Comparison of ENCODE assay signal across 1 cellular context in genomic region chr14:32078794-32079663, GRCh38.
TF ChIP-seq lines count a peak whose summit lies in the region.

No MANE protein-coding gene starts in this region.

TF ChIP-seq in HepG2, 621 proteins besides CTCF, POLR2A, EP300 and RAD21 (continued from another document and continues in another):
- TF ChIP-seq GATAD2A (CRISPR knock-in tag; IDR thresholded peaks at IDR 0.05), result peak; percentile 83
- no peak for TF ChIP-seq ZNF224 (CRISPR knock-in tag; IDR thresholded peaks at IDR 0.05)
- TF ChIP-seq CCAR2 (optimal IDR thresholded peaks at IDR 0.05; ENCODE audit: low read depth, low read length), result no peak
- TF ChIP-seq ZNF605 (CRISPR knock-in tag; IDR thresholded peaks at IDR 0.05), result no peak
- no peak for TF ChIP-seq ZBTB26 (CRISPR knock-in tag; IDR thresholded peaks at IDR 0.05; ENCODE audit: borderline replicate concordance)
- TF ChIP-seq, protein P1, sequence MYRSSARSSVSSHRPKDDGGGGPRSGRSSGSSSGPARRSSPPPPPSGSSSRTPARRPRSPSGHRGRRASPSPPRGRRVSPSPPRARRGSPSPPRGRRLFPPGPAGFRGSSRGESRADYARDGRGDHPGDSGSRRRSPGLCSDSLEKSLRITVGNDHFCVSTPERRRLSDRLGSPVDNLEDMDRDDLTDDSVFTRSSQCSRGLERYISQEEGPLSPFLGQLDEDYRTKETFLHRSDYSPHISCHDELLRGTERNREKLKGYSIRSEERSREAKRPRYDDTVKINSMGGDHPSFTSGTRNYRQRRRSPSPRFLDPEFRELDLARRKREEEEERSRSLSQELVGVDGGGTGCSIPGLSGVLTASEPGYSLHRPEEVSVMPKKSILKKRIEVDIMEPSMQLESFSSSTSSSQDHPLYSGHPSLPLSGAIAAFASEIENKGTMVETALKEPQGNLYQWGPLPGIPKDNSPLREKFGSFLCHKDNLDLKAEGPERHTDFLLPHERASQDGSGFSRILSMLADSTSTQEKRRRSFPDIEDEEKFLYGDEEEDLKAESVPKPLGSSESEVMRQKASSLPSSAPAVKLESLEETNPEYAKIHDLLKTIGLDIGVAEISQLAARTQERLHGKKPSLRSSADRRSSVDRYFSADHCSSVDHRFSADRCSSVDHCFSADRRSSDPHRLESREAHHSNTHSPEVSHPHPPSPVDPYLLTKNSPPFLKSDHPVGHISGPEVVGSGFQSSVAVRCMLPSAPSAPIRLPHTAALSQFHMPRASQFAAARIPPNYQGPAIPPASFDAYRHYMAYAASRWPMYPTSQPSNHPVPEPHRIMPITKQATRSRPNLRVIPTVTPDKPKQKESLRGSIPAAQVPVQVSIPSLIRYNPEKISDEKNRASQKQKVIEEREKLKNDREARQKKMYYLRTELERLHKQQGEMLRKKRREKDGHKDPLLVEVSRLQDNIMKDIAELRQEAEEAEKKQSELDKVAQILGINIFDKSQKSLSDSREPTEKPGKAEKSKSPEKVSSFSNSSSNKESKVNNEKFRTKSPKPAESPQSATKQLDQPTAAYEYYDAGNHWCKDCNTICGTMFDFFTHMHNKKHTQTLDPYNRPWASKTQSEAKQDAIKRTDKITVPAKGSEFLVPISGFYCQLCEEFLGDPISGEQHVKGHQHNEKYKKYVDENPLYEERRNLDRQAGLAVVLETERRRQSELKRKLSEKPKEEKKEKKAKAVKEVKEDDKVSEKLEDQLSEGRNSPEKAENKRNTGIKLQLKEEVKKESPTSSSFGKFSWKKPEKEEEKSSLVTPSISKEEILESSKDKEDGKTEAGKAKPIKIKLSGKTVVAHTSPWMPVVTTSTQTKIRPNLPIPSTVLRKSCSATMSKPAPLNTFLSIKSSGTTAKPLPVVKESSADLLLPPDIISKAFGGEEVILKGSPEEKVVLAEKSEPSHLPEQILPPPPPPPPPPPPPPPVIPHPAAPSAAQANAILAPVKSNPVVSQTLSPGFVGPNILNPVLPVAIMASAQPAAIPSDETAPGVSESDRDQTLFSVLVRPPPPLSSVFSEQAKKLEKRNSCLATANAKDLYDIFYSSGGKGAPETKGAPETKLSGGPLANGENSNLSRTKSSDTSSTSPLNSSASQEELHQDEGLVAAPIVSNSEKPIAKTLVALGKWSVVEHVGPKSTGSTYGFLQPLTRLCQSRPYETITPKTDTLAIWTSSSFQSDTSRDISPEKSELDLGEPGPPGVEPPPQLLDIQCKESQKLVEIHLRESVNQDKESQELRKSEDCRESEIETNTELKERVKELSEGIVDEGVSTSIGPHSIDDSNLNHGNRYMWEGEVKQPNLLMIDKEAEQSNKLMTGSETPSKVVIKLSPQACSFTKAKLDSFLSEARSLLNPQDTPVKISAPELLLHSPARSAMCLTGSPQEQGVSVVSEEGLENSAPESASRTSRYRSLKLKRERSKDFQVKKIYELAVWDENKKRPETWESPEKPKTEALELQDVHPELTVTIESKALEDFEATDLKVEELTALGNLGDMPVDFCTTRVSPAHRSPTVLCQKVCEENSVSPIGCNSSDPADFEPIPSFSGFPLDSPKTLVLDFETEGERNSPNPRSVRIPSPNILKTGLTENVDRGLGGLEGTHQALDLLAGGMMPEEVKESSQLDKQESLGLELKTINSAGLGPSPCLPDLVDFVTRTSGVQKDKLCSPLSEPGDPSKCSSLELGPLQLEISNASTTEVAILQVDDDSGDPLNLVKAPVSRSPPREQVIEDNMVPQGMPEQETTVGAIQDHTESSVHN (CRISPR knock-in tag; IDR thresholded peaks at IDR 0.05), result no peak
- TF ChIP-seq ZNF672 (CRISPR knock-in tag; IDR thresholded peaks at IDR 0.05), result no peak
- TF ChIP-seq FOXA3 (CRISPR knock-in tag; IDR thresholded peaks at IDR 0.05), result 0 out of 2 replicates have a peak, but pooled peaks have one; percentile 20
- TF ChIP-seq, protein P2, sequence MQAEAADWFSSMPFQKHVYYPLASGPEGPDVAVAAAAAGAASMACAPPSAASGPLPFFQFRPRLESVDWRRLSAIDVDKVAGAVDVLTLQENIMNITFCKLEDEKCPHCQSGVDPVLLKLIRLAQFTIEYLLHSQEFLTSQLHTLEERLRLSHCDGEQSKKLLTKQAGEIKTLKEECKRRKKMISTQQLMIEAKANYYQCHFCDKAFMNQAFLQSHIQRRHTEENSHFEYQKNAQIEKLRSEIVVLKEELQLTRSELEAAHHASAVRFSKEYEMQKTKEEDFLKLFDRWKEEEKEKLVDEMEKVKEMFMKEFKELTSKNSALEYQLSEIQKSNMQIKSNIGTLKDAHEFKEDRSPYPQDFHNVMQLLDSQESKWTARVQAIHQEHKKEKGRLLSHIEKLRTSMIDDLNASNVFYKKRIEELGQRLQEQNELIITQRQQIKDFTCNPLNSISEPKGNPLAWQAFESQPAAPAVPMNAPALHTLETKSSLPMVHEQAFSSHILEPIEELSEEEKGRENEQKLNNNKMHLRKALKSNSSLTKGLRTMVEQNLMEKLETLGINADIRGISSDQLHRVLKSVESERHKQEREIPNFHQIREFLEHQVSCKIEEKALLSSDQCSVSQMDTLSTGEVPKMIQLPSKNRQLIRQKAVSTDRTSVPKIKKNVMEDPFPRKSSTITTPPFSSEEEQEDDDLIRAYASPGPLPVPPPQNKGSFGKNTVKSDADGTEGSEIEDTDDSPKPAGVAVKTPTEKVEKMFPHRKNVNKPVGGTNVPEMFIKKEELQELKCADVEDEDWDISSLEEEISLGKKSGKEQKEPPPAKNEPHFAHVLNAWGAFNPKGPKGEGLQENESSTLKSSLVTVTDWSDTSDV (CRISPR knock-in tag; IDR thresholded peaks at IDR 0.05), result no peak
- 0 out of 2 replicates have a peak, but pooled peaks have one; percentile 25 for TF ChIP-seq AKNA (CRISPR knock-in tag; IDR thresholded peaks at IDR 0.05; ENCODE audit: borderline replicate concordance)
- no peak for TF ChIP-seq ZNF549 (CRISPR knock-in tag; IDR thresholded peaks at IDR 0.05)
- TF ChIP-seq U2AF2 (IDR thresholded peaks at IDR 0.05; ENCODE audit: low read depth, low read length), result no peak
- TF ChIP-seq TAF15 (IDR thresholded peaks at IDR 0.05; ENCODE audit: low read depth, low read length, poor library complexity, severe bottlenecking), result no peak
- TF ChIP-seq, protein P3, sequence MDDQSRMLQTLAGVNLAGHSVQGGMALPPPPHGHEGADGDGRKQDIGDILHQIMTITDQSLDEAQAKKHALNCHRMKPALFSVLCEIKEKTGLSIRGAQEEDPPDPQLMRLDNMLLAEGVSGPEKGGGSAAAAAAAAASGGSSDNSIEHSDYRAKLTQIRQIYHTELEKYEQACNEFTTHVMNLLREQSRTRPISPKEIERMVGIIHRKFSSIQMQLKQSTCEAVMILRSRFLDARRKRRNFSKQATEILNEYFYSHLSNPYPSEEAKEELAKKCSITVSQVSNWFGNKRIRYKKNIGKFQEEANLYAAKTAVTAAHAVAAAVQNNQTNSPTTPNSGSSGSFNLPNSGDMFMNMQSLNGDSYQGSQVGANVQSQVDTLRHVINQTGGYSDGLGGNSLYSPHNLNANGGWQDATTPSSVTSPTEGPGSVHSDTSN (CRISPR knock-in tag; IDR thresholded peaks at IDR 0.05; ENCODE audit: borderline replicate concordance), result 0 out of 2 replicates have a peak, but pooled peaks have one; percentile 37
- TF ChIP-seq NCOA5 (CRISPR knock-in tag; IDR thresholded peaks at IDR 0.05), result no peak
- TF ChIP-seq XBP1 (CRISPR knock-in tag; IDR thresholded peaks at IDR 0.05), result no peak
- no peak for TF ChIP-seq ZNF556 (CRISPR knock-in tag; IDR thresholded peaks at IDR 0.05; ENCODE audit: borderline replicate concordance)
- TF ChIP-seq SNAPC2 (CRISPR knock-in tag; IDR thresholded peaks at IDR 0.05), result no peak
- no peak for TF ChIP-seq BRD4 (CRISPR knock-in tag; IDR thresholded peaks at IDR 0.05)
- TF ChIP-seq ZNF367 (CRISPR knock-in tag; IDR thresholded peaks at IDR 0.05; ENCODE audit: borderline replicate concordance), result no peak
- no peak for TF ChIP-seq HOXA9 (CRISPR knock-in tag; IDR thresholded peaks at IDR 0.05; ENCODE audit: borderline replicate concordance)
- no peak for TF ChIP-seq ZFP41 (CRISPR knock-in tag; IDR thresholded peaks at IDR 0.05; ENCODE audit: borderline replicate concordance)
- TF ChIP-seq ATF5 (CRISPR knock-in tag; IDR thresholded peaks at IDR 0.05; ENCODE audit: low read depth), result no peak
- no peak for TF ChIP-seq ZNF720 (CRISPR knock-in tag; IDR thresholded peaks at IDR 0.05)
- TF ChIP-seq ZNF766 (CRISPR knock-in tag; IDR thresholded peaks at IDR 0.05; ENCODE audit: borderline replicate concordance), result no peak
- TF ChIP-seq, protein P4, sequence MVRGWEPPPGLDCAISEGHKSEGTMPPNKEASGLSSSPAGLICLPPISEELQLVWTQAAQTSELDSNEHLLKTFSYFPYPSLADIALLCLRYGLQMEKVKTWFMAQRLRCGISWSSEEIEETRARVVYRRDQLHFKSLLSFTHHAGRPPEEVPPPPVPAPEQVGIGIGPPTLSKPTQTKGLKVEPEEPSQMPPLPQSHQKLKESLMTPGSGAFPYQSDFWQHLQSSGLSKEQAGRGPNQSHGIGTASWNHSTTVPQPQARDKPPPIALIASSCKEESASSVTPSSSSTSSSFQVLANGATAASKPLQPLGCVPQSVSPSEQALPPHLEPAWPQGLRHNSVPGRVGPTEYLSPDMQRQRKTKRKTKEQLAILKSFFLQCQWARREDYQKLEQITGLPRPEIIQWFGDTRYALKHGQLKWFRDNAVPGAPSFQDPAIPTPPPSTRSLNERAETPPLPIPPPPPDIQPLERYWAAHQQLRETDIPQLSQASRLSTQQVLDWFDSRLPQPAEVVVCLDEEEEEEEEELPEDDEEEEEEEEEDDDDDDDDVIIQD (CRISPR knock-in tag; IDR thresholded peaks at IDR 0.05; ENCODE audit: low read depth), result no peak; the same call in 1 of the 2 replicates
- TF ChIP-seq EHMT2 (IDR thresholded peaks at IDR 0.05; ENCODE audit: borderline replicate concordance, low read depth, low read length), result no peak
- no peak for TF ChIP-seq SNAPC5 (CRISPR knock-in tag; IDR thresholded peaks at IDR 0.05; ENCODE audit: borderline replicate concordance)
- no peak for TF ChIP-seq TFDP2 (CRISPR knock-in tag; IDR thresholded peaks at IDR 0.05)
- TF ChIP-seq RBFOX2 (IDR thresholded peaks at IDR 0.05; ENCODE audit: low read depth, low read length), result no peak; the same call in 1 of the 2 replicates
- TF ChIP-seq, protein P5, sequence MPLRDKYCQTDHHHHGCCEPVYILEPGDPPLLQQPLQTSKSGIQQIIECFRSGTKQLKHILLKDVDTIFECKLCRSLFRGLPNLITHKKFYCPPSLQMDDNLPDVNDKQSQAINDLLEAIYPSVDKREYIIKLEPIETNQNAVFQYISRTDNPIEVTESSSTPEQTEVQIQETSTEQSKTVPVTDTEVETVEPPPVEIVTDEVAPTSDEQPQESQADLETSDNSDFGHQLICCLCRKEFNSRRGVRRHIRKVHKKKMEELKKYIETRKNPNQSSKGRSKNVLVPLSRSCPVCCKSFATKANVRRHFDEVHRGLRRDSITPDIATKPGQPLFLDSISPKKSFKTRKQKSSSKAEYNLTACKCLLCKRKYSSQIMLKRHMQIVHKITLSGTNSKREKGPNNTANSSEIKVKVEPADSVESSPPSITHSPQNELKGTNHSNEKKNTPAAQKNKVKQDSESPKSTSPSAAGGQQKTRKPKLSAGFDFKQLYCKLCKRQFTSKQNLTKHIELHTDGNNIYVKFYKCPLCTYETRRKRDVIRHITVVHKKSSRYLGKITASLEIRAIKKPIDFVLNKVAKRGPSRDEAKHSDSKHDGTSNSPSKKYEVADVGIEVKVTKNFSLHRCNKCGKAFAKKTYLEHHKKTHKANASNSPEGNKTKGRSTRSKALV (CRISPR knock-in tag; IDR thresholded peaks at IDR 0.05), result no peak; the same call in 1 of the 2 replicates
